ENCODE assay signal across 18 cellular contexts in genomic region chr10:69323622-69324021, GRCh38. TPM values are rescaled to one million over a fixed set of nuclear protein-coding genes. Genes with fewer than 3 reads are reported as not detected.
A peak's percentile ranks its signal among the peaks of the same experiment; 100 is the strongest.
DNase-seq lines count a peak whose midpoint lies in the region; ATAC-seq and TF ChIP-seq lines count a peak whose summit lies in the region.
"Had no signal": no experiment of that assay in that cellular context is flagged by ENCODE, and none has a peak within 500 bp of the region (broad histone marks: within the 10 kb centered on the region; RNA-seq: fewer than 3 reads in every experiment).

No MANE protein-coding gene starts in this region.

- H4K20me1 ChIP-seq in SK-N-SH (ENCODE audit: insufficient read depth), result peaks cover 85% of the 10 kb centered on the region

- no peak for TF ChIP-seq EP300 in SK-N-SH (IDR thresholded peaks at IDR 0.05; ENCODE audit: borderline replicate concordance in 1 of 2, low read depth in 1 of 2, low read length in 1 of 2)

- intact Hi-C loops in activated B cell treated with CpG ODN at 0.5 μM for 24 hours (cut with micrococcal nuclease), result no loop called here
- intact Hi-C loops in adrenal gland (cut with DNase I), result no loop called here

- in situ Hi-C loops in KBM-7 (cut with MboI; ENCODE audit: low pct_unique_long_range_greater_than_20kb, low sequenced_read_pairs), result no loop called here

- POLR2A ChIA-PET in activated B cell treated with CpG ODN at 0.5 μM for 24 hours (lab: Charles Lee) (interaction anchor here (0.6 kb wide), 1 partner anchor 25 kb away, joined by 5 read pairs; no protein-coding TSS in a partner anchor), SK-N-SH (lab: Yijun Ruan, JAX) (no interaction called here)

- H3K9ac ChIP-seq in SK-N-SH, result no peak overlapping the region

- TF ChIP-seq CTCF in activated B cell treated with CpG ODN at 0.5 μM for 24 hours (IDR thresholded peaks at IDR 0.05) (no peak), adrenal gland (IDR thresholded peaks at IDR 0.05) (no peak), SK-N-SH (IDR thresholded peaks at IDR 0.05) (no peak)

- H3K27me3 ChIP-seq in adrenal gland, result no peaks in the 10 kb centered on the region
- no peaks in the 10 kb centered on the region for H3K27me3 ChIP-seq in SK-N-SH (ENCODE audit: insufficient read depth)
- H3K27me3 ChIP-seq: tibial nerve had no signal

- H3K4me1 ChIP-seq in adrenal gland (replicated peaks in 1 of 2), result peaks cover 21 to 57% of the 10 kb centered on the region in 2 donors
- H3K4me1 ChIP-seq in SK-N-SH (ENCODE audit: control insufficient read depth in 1 of 2, insufficient read depth in 2 of 2, low read depth in 1 of 2, low read length in 1 of 2), result peaks cover 22 to 49% of the 10 kb centered on the region in 2 experiments; a peak in 3 of 4 replicates

- no peaks in the 10 kb centered on the region for H3K9me3 ChIP-seq in adrenal gland (replicated peaks in 1 of 3)
- no peaks in the 10 kb centered on the region for H3K9me3 ChIP-seq in SK-N-SH
- H3K9me3 ChIP-seq: tibial nerve had no signal

- no peaks in the 10 kb centered on the region for H3K9me3 Mint-ChIP-seq in stimulated activated naive CD8-positive, alpha-beta T cell treated with anti-CD3 and anti-CD28 coated beads, Interleukin-15, Interleukin-2, amounts not matched to agents 100 ng/mL and 50 ng/mL, for 24 hours
- H3K9me3 Mint-ChIP-seq in stimulated activated naive CD8-positive, alpha-beta T cell treated with anti-CD3 and anti-CD28 coated beads, Interleukin-15, amount 100 ng/mL, for 72 hours, result no peaks in the 10 kb centered on the region
- no peaks in the 10 kb centered on the region for H3K9me3 Mint-ChIP-seq in activated B cell treated with CpG ODN at 0.5 μM for 24 hours
- H3K9me3 Mint-ChIP-seq: HFFc6 had no signal

- peaks cover 74% of the 10 kb centered on the region for H3K4me1 Mint-ChIP-seq in stimulated activated naive CD8-positive, alpha-beta T cell treated with anti-CD3 and anti-CD28 coated beads, Interleukin-15, Interleukin-2, amounts not matched to agents 100 ng/mL and 50 ng/mL, for 24 hours (ENCODE audit: low read depth)
- H3K4me1 Mint-ChIP-seq in stimulated activated naive CD8-positive, alpha-beta T cell treated with anti-CD3 and anti-CD28 coated beads, Interleukin-15, amount 100 ng/mL, for 72 hours, result peaks cover 83% of the 10 kb centered on the region
- H3K4me1 Mint-ChIP-seq in activated B cell treated with CpG ODN at 0.5 μM for 24 hours, result peaks cover 54% of the 10 kb centered on the region

- H2AFZ ChIP-seq in SK-N-SH (ENCODE audit: low read depth), result no peak overlapping the region

- CTCF ChIA-PET in activated B cell treated with CpG ODN at 0.5 μM for 24 hours (lab: Charles Lee), result no interaction called here
- CTCF ChIA-PET in SK-N-SH (lab: Yijun Ruan, JAX), result interaction anchor here (2.0 kb wide), 1 partner anchor 10 kb away, joined by 5 read pairs; no protein-coding TSS in a partner anchor

- no peaks in the 10 kb centered on the region for H3K9me2 ChIP-seq in SK-N-SH

- H3K4me3 ChIP-seq in adrenal gland (no peak overlapping the region), SK-N-SH (ENCODE audit: low read depth in 2 of 2, low read length in 1 of 2) (no peak overlapping the region)
- H3K4me3 ChIP-seq: tibial nerve had no signal

- DNase-seq in stimulated activated naive CD8-positive, alpha-beta T cell treated with anti-CD3 and anti-CD28 coated beads, Interleukin-15, amount 100 ng/mL, for 72 hours, result no peak
- DNase-seq in activated B cell treated with CpG ODN at 0.5 μM for 24 hours, result no peak
- peak; percentile 60 for DNase-seq in islet precursor cell
- DNase-seq in KBM-7, result no peak
- no peak for DNase-seq in adrenal gland
- no peak for DNase-seq in SK-N-SH
- DNase-seq: activated effector memory CD4-positive, alpha-beta T cell treated with Interleukin-2 at 50 U/mL for 16 hours; AML-193; DMS53; HFFc6; NCI-H1930; NCI-H526; PC-3; small intestine had no signal

- no peaks in the 10 kb centered on the region for H3F3A ChIP-seq in SK-N-SH (replicated peaks; ENCODE audit: insufficient read depth)

- peaks cover 99% of the 10 kb centered on the region for H3K79me2 ChIP-seq in SK-N-SH (ENCODE audit: insufficient read depth)

- no peaks in the 10 kb centered on the region for H3K36me3 ChIP-seq in adrenal gland (replicated peaks in 1 of 2)
- H3K36me3 ChIP-seq in SK-N-SH (replicated peaks in 1 of 2; ENCODE audit: control insufficient read depth in 1 of 2, insufficient read depth in 2 of 2, low read length in 1 of 2), result peaks cover 0 to 4% of the 10 kb centered on the region in 2 experiments
- H3K36me3 ChIP-seq: tibial nerve had no signal

- WGBS in adrenal gland, 4 donors, result 77 to 100% (median 87%) methylated on average over 2 of the region's 2 CpGs
- WGBS in SK-N-SH (ENCODE audit: low lambda C conversion rate), result 90% methylated on average over 2 of the region's 2 CpGs

- TF ChIP-seq RAD21 in SK-N-SH (IDR thresholded peaks at IDR 0.05; ENCODE audit: low read length), result no peak

- no peak for ATAC-seq in stimulated activated naive CD8-positive, alpha-beta T cell treated with anti-CD3 and anti-CD28 coated beads, Interleukin-15, amount 100 ng/mL, for 72 hours
- ATAC-seq in activated B cell treated with CpG ODN at 0.5 μM for 24 hours (ENCODE audit: low read depth) (no peak), SK-N-SH treated with all-trans-retinoic acid at 6 μM for 48 hours (no peak)
- ATAC-seq: HepG2, PC-3 had no signal

- H3K4me3 Mint-ChIP-seq in stimulated activated naive CD8-positive, alpha-beta T cell treated with anti-CD3 and anti-CD28 coated beads, Interleukin-15, Interleukin-2, amounts not matched to agents 100 ng/mL and 50 ng/mL, for 24 hours, result no peak overlapping the region
- no peak overlapping the region for H3K4me3 Mint-ChIP-seq in stimulated activated naive CD8-positive, alpha-beta T cell treated with anti-CD3 and anti-CD28 coated beads, Interleukin-15, amount 100 ng/mL, for 72 hours
- H3K4me3 Mint-ChIP-seq in activated B cell treated with CpG ODN at 0.5 μM for 24 hours, result no peak overlapping the region
- H3K4me3 Mint-ChIP-seq: HFFc6 had no signal

- peaks cover 39% of the 10 kb centered on the region for H3K36me3 Mint-ChIP-seq in stimulated activated naive CD8-positive, alpha-beta T cell treated with anti-CD3 and anti-CD28 coated beads, Interleukin-15, Interleukin-2, amounts not matched to agents 100 ng/mL and 50 ng/mL, for 24 hours (ENCODE audit: low read depth)
- H3K36me3 Mint-ChIP-seq in activated B cell treated with CpG ODN at 0.5 μM for 24 hours (ENCODE audit: low read depth), result peaks cover 2% of the 10 kb centered on the region

- no peak for TF ChIP-seq POLR2A in adrenal gland (IDR thresholded peaks at IDR 0.05)

- no peak overlapping the region for H3K4me2 ChIP-seq in SK-N-SH

- H3K27me3 Mint-ChIP-seq in stimulated activated naive CD8-positive, alpha-beta T cell treated with anti-CD3 and anti-CD28 coated beads, Interleukin-15, Interleukin-2, amounts not matched to agents 100 ng/mL and 50 ng/mL, for 24 hours, result no peaks in the 10 kb centered on the region
- no peaks in the 10 kb centered on the region for H3K27me3 Mint-ChIP-seq in stimulated activated naive CD8-positive, alpha-beta T cell treated with anti-CD3 and anti-CD28 coated beads, Interleukin-15, amount 100 ng/mL, for 72 hours
- H3K27me3 Mint-ChIP-seq in activated B cell treated with CpG ODN at 0.5 μM for 24 hours, result no peaks in the 10 kb centered on the region

- peak overlapping the region; percentile 63 for H3K27ac Mint-ChIP-seq in stimulated activated naive CD8-positive, alpha-beta T cell treated with anti-CD3 and anti-CD28 coated beads, Interleukin-15, Interleukin-2, amounts not matched to agents 100 ng/mL and 50 ng/mL, for 24 hours
- H3K27ac Mint-ChIP-seq in stimulated activated naive CD8-positive, alpha-beta T cell treated with anti-CD3 and anti-CD28 coated beads, Interleukin-15, amount 100 ng/mL, for 72 hours, result no peak overlapping the region
- H3K27ac Mint-ChIP-seq in activated B cell treated with CpG ODN at 0.5 μM for 24 hours, result peak overlapping the region; percentile 56
- H3K27ac Mint-ChIP-seq: HFFc6 had no signal

- H3K27ac ChIP-seq in adrenal gland, result no peak overlapping the region
- H3K27ac ChIP-seq in SK-N-SH (ENCODE audit: low read depth in 2 of 2, low read length in 1 of 2), result no peak overlapping the region; a peak in 1 of 4 replicates
- H3K27ac ChIP-seq: tibial nerve had no signal

TF ChIP-seq in SK-N-SH treated with all-trans-retinoic acid at 6 μM for 48 hours, 23 proteins besides CTCF, POLR2A, EP300 and RAD21 (continues in another document):
- TF ChIP-seq, protein P1, sequence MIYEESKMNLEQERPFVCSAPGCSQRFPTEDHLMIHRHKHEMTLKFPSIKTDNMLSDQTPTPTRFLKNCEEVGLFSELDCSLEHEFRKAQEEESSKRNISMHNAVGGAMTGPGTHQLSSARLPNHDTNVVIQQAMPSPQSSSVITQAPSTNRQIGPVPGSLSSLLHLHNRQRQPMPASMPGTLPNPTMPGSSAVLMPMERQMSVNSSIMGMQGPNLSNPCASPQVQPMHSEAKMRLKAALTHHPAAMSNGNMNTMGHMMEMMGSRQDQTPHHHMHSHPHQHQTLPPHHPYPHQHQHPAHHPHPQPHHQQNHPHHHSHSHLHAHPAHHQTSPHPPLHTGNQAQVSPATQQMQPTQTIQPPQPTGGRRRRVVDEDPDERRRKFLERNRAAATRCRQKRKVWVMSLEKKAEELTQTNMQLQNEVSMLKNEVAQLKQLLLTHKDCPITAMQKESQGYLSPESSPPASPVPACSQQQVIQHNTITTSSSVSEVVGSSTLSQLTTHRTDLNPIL (CRISPR knock-in tag; IDR thresholded peaks at IDR 0.05; ENCODE audit: low read depth), result no peak
- TF ChIP-seq GLIS3 (CRISPR knock-in tag; IDR thresholded peaks at IDR 0.05), result no peak
- no peak for TF ChIP-seq ZNF8 (CRISPR knock-in tag; IDR thresholded peaks at IDR 0.05)
- no peak for TF ChIP-seq PPARA (CRISPR knock-in tag; IDR thresholded peaks at IDR 0.05; ENCODE audit: borderline replicate concordance)

TF ChIP-seq in SK-N-SH, 30 proteins besides CTCF, POLR2A, EP300 and RAD21 (continues in another document):
- TF ChIP-seq SMC3 (IDR thresholded peaks at IDR 0.05; ENCODE audit: low read depth, low read length), result no peak
- TF ChIP-seq PBX3 (IDR thresholded peaks at IDR 0.05), result no peak
- no peak for TF ChIP-seq GATA2 (CRISPR knock-in tag; IDR thresholded peaks at IDR 0.05)
- TF ChIP-seq RFX5 (IDR thresholded peaks at IDR 0.05; ENCODE audit: low read length), result no peak
- TF ChIP-seq TCF12 (IDR thresholded peaks at IDR 0.05), result no peak

RNA-seq across cellular contexts. Expression of gene HK1, which starts 45.3 kb away (rescaled TPM):
- total RNA-seq in activated B cell treated with CpG ODN at 0.5 μM for 24 hours (47.2 and 52.1 TPM in 2 replicates), adrenal gland (10 to 100 TPM; 29.3 to 79.3 (median 52.7) TPM)
- polyA plus RNA-seq in adrenal gland (10 to 100 TPM; 18.4 to 37.5 (median 19.5) TPM), SK-N-SH (2012; rRNA removed) (32.0 and 38.7 TPM in 2 replicates)
- polyA plus RNA-seq in SK-N-SH (2012; cell fraction: cytosol; rRNA removed), result 35.7 and 35.8 TPM in 2 replicates
- polyA plus RNA-seq in SK-N-SH (2012; cell fraction: nucleus; rRNA removed), result 38.1 and 44.0 TPM in 2 replicates

Comparison
In these comparisons a context has a peak if more than half of its experiments do, and no peak if none do; other contexts are left out.
1. H3K27ac Mint-ChIP-seq: peak in stimulated activated naive CD8-positive, alpha-beta T cell treated with anti-CD3 and anti-CD28 coated beads, Interleukin-15, Interleukin-2, amounts not matched to agents 100 ng/mL and 50 ng/mL, for 24 hours (single experiment) and activated B cell treated with CpG ODN at 0.5 μM for 24 hours (single experiment); none in stimulated activated naive CD8-positive, alpha-beta T cell treated with anti-CD3 and anti-CD28 coated beads, Interleukin-15, amount 100 ng/mL, for 72 hours (0 of 2).